1 cellular context compared by ENCODE assay signal in the genomic region with DNA sequence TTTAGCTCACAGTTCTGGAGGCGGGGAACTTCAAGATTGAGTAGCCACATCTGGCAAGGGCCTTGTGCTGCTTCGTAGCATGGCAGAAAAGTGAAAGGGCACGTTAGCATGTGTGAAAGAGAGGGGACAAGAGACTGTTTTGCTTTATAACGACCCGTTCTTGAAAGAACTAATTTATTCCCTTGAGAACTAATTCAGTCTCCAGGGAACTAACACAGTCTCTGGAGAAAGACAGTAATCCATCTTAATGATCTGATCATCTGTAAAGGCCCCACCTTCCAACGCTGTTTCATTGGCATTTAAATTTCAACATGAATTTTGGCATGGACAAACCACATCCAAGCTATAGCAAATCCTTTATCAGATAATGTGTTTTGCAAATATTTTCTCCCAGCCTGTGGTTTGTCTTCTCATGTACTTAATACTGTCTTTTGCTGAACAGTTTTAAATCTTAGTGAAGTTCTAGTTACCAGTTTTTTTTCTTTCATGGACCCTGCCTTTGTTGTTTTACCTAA.
TF ChIP-seq lines count a peak whose summit lies in the region.

No MANE protein-coding gene starts in this region.

TF ChIP-seq in GM23338, 12 proteins besides CTCF, POLR2A, EP300 and RAD21:
- TF ChIP-seq, protein P1, sequence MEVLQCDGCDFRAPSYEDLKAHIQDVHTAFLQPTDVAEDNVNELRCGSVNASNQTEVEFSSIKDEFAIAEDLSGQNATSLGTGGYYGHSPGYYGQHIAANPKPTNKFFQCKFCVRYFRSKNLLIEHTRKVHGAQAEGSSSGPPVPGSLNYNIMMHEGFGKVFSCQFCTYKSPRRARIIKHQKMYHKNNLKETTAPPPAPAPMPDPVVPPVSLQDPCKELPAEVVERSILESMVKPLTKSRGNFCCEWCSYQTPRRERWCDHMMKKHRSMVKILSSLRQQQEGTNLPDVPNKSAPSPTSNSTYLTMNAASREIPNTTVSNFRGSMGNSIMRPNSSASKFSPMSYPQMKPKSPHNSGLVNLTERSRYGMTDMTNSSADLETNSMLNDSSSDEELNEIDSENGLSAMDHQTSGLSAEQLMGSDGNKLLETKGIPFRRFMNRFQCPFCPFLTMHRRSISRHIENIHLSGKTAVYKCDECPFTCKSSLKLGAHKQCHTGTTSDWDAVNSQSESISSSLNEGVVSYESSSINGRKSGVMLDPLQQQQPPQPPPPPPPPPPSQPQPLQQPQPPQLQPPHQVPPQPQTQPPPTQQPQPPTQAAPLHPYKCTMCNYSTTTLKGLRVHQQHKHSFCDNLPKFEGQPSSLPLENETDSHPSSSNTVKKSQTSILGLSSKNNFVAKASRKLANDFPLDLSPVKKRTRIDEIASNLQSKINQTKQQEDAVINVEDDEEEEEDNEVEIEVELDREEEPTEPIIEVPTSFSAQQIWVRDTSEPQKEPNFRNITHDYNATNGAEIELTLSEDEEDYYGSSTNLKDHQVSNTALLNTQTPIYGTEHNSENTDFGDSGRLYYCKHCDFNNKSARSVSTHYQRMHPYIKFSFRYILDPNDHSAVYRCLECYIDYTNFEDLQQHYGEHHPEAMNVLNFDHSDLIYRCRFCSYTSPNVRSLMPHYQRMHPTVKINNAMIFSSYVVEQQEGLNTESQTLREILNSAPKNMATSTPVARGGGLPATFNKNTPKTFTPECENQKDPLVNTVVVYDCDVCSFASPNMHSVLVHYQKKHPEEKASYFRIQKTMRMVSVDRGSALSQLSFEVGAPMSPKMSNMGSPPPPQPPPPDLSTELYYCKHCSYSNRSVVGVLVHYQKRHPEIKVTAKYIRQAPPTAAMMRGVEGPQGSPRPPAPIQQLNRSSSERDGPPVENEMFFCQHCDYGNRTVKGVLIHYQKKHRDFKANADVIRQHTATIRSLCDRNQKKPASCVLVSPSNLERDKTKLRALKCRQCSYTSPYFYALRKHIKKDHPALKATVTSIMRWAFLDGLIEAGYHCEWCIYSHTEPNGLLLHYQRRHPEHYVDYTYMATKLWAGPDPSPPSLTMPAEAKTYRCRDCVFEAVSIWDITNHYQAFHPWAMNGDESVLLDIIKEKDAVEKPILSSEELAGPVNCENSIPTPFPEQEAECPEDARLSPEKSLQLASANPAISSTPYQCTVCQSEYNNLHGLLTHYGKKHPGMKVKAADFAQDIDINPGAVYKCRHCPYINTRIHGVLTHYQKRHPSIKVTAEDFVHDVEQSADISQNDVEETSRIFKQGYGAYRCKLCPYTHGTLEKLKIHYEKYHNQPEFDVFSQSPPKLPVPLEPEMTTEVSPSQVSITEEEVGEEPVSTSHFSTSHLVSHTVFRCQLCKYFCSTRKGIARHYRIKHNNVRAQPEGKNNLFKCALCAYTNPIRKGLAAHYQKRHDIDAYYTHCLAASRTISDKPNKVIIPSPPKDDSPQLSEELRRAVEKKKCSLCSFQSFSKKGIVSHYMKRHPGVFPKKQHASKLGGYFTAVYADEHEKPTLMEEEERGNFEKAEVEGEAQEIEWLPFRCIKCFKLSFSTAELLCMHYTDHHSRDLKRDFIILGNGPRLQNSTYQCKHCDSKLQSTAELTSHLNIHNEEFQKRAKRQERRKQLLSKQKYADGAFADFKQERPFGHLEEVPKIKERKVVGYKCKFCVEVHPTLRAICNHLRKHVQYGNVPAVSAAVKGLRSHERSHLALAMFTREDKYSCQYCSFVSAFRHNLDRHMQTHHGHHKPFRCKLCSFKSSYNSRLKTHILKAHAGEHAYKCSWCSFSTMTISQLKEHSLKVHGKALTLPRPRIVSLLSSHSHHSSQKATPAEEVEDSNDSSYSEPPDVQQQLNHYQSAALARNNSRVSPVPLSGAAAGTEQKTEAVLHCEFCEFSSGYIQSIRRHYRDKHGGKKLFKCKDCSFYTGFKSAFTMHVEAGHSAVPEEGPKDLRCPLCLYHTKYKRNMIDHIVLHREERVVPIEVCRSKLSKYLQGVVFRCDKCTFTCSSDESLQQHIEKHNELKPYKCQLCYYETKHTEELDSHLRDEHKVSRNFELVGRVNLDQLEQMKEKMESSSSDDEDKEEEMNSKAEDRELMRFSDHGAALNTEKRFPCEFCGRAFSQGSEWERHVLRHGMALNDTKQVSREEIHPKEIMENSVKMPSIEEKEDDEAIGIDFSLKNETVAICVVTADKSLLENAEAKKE (CRISPR knock-in tag; IDR thresholded peaks at IDR 0.05): no peak
- TF ChIP-seq ZNF114 (CRISPR knock-in tag; IDR thresholded peaks at IDR 0.05): no peak
- no peak for TF ChIP-seq ZNF331 (CRISPR knock-in tag; IDR thresholded peaks at IDR 0.05; ENCODE audit: low read depth)
- no peak for TF ChIP-seq POLR2AphosphoS5 (IDR thresholded peaks at IDR 0.05; ENCODE audit: low read depth)
- TF ChIP-seq, protein P2, sequence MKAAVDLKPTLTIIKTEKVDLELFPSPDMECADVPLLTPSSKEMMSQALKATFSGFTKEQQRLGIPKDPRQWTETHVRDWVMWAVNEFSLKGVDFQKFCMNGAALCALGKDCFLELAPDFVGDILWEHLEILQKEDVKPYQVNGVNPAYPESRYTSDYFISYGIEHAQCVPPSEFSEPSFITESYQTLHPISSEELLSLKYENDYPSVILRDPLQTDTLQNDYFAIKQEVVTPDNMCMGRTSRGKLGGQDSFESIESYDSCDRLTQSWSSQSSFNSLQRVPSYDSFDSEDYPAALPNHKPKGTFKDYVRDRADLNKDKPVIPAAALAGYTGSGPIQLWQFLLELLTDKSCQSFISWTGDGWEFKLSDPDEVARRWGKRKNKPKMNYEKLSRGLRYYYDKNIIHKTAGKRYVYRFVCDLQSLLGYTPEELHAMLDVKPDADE (IDR thresholded peaks at IDR 0.05): no peak
- TF ChIP-seq NANOG (IDR thresholded peaks at IDR 0.05; ENCODE audit: borderline replicate concordance): no peak
- no peak for TF ChIP-seq JUNB (IDR thresholded peaks at IDR 0.05; ENCODE audit: unreplicated experiment)
- TF ChIP-seq EZH2phosphoT487 (IDR thresholded peaks at IDR 0.05; ENCODE audit: unreplicated experiment): no peak
- TF ChIP-seq, protein P3, sequence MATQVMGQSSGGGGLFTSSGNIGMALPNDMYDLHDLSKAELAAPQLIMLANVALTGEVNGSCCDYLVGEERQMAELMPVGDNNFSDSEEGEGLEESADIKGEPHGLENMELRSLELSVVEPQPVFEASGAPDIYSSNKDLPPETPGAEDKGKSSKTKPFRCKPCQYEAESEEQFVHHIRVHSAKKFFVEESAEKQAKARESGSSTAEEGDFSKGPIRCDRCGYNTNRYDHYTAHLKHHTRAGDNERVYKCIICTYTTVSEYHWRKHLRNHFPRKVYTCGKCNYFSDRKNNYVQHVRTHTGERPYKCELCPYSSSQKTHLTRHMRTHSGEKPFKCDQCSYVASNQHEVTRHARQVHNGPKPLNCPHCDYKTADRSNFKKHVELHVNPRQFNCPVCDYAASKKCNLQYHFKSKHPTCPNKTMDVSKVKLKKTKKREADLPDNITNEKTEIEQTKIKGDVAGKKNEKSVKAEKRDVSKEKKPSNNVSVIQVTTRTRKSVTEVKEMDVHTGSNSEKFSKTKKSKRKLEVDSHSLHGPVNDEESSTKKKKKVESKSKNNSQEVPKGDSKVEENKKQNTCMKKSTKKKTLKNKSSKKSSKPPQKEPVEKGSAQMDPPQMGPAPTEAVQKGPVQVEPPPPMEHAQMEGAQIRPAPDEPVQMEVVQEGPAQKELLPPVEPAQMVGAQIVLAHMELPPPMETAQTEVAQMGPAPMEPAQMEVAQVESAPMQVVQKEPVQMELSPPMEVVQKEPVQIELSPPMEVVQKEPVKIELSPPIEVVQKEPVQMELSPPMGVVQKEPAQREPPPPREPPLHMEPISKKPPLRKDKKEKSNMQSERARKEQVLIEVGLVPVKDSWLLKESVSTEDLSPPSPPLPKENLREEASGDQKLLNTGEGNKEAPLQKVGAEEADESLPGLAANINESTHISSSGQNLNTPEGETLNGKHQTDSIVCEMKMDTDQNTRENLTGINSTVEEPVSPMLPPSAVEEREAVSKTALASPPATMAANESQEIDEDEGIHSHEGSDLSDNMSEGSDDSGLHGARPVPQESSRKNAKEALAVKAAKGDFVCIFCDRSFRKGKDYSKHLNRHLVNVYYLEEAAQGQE (IDR thresholded peaks at IDR 0.05; ENCODE audit: unreplicated experiment): no peak
- TF ChIP-seq STAT1 (IDR thresholded peaks at IDR 0.05; ENCODE audit: unreplicated experiment): no peak
- TF ChIP-seq CREB1 (CRISPR knock-in tag; IDR thresholded peaks at IDR 0.05; ENCODE audit: low read depth): no peak
- no peak for TF ChIP-seq EZH2 (IDR thresholded peaks at IDR 0.05; ENCODE audit: low read depth, unreplicated experiment)
